In genomic region chr17:81347437-81347836, GRCh38 we compare ENCODE assay signal across 20 cellular contexts. TPM values are rescaled to one million over a fixed set of nuclear protein-coding genes. Genes with fewer than 3 reads are reported as not detected.
DNase-seq lines count a peak whose midpoint lies in the region; ATAC-seq and TF ChIP-seq lines count a peak whose summit lies in the region.
"Had no signal": no experiment of that assay in that cellular context is flagged by ENCODE, and none has a peak within 500 bp of the region (broad histone marks: within the 10 kb centered on the region; RNA-seq: fewer than 3 reads in every experiment).

No MANE protein-coding gene starts in this region.

- no peaks in the 10 kb centered on the region; the same call in 1 of the 2 replicates for H3K9me3 Mint-ChIP-seq in WTC11
- H3K9me3 Mint-ChIP-seq: activated CD4-positive, alpha-beta T cell treated with anti-CD3 and anti-CD28 coated beads, Interleukin-2, amount 10 ng/mL, durations not matched to agents 7 days and 5 days; activated naive CD4-positive, alpha-beta T cell treated with anti-CD3 and anti-CD28 coated beads, Interleukin-2, amount 50 U/mL, for 72 hours; T-helper 1 cell treated with Interleukin-12 subunit alpha and Interleukin-12 subunit beta and Interleukin-4 antibody, amounts not matched to agents 30 μg/mL and 1 μg/mL, for 36 hours had no signal

- intact Hi-C loops in left cardiac atrium (cut with DNase I) (no loop called here), Right ventricle myocardium superior (cut with DNase I) (no loop called here)

- DNase-seq in left cardiac atrium = peak; percentile 18
- DNase-seq in Right ventricle myocardium superior = no peak
- no peak for DNase-seq in WTC11 (ENCODE audit: low spot score)
- DNase-seq in myocyte (ENCODE audit: low read depth) = peak; percentile 43
- DNase-seq in ureter (ENCODE audit: low spot score) = peak; percentile 45
- DNase-seq in RKO (ENCODE audit: low spot score) = no peak
- DNase-seq: activated CD4-positive, alpha-beta T cell treated with anti-CD3 and anti-CD28 coated beads, Interleukin-2, amount 10 ng/mL, durations not matched to agents 7 days and 5 days; effector memory CD4-positive, alpha-beta T cell; HCEC 1CT; Karpas-422; kidney glomerular epithelial cell; NCI-H1105 treated with DMSO at 0.1 percent for 48 hours; NCI-H2029 treated with DMSO at 0.1 percent for 48 hours; OCI-M1; upper lobe of left lung had no signal

- POLR2A ChIA-PET in WTC11 (lab: Charles Lee) = no interaction called here

- peak overlapping the region; percentile 70 for H3K4me3 Mint-ChIP-seq in WTC11
- H3K4me3 Mint-ChIP-seq: activated CD4-positive, alpha-beta T cell treated with anti-CD3 and anti-CD28 coated beads, Interleukin-2, amount 10 ng/mL, durations not matched to agents 7 days and 5 days; T-helper 1 cell treated with Interleukin-12 subunit alpha and Interleukin-12 subunit beta and Interleukin-4 antibody, amounts not matched to agents 30 μg/mL and 1 μg/mL, for 36 hours had no signal

- no peak for TF ChIP-seq CTCF in WTC11 (IDR thresholded peaks at IDR 0.05)

- H3K27me3 Mint-ChIP-seq in WTC11 (ENCODE audit: low read depth) = peaks cover 73% of the 10 kb centered on the region

- no peak overlapping the region for H3K27ac Mint-ChIP-seq in WTC11
- H3K27ac Mint-ChIP-seq: activated CD4-positive, alpha-beta T cell treated with anti-CD3 and anti-CD28 coated beads, Interleukin-2, amount 10 ng/mL, durations not matched to agents 7 days and 5 days; activated naive CD4-positive, alpha-beta T cell treated with anti-CD3 and anti-CD28 coated beads, Interleukin-2, amount 50 U/mL, for 72 hours; T-helper 1 cell treated with Interleukin-12 subunit alpha and Interleukin-12 subunit beta and Interleukin-4 antibody, amounts not matched to agents 30 μg/mL and 1 μg/mL, for 36 hours had no signal

- ATAC-seq in left cardiac atrium = no peak
- no peak for ATAC-seq in Right ventricle myocardium superior (ENCODE audit: poor library complexity)
- no peak for ATAC-seq in WTC11
- ATAC-seq in GM19452 (IDR thresholded peaks at IDR 0.05; ENCODE audit: unreplicated experiment) = no peak
- ATAC-seq in HG02623 (IDR thresholded peaks at IDR 0.05; ENCODE audit: unreplicated experiment) = no peak
- ATAC-seq: activated naive CD4-positive, alpha-beta T cell treated with anti-CD3 and anti-CD28 coated beads, Interleukin-2, amount 50 U/mL, for 72 hours; pancreas had no signal

- H3K4me1 Mint-ChIP-seq in WTC11 = peaks cover 17% of the 10 kb centered on the region

- CTCF ChIA-PET in WTC11 (lab: Charles Lee) = interaction anchor here (1.0 to 2.5 kb wide), 2 partner anchors 56 to 176 kb away, joined by 4 to 9 read pairs; no protein-coding TSS in a partner anchor

- H3K36me3 Mint-ChIP-seq in WTC11 = no peaks in the 10 kb centered on the region

TF ChIP-seq in WTC11, 78 proteins besides CTCF, POLR2A, EP300 and RAD21:
- TF ChIP-seq GRHL2 (CRISPR knock-in tag; IDR thresholded peaks at IDR 0.05; ENCODE audit: insufficient replicate concordance, severe bottlenecking) = no peak
- TF ChIP-seq ZNF317 (CRISPR knock-in tag; IDR thresholded peaks at IDR 0.05; ENCODE audit: borderline replicate concordance, low read depth) = no peak
- no peak for TF ChIP-seq PREB (CRISPR knock-in tag; IDR thresholded peaks at IDR 0.05; ENCODE audit: borderline replicate concordance)
- TF ChIP-seq SMAD4 (CRISPR knock-in tag; IDR thresholded peaks at IDR 0.05) = no peak
- TF ChIP-seq PRDM15 (CRISPR knock-in tag; IDR thresholded peaks at IDR 0.05) = no peak
- no peak for TF ChIP-seq USF1 (CRISPR knock-in tag; IDR thresholded peaks at IDR 0.05)

RNA-seq across cellular contexts. Expression of gene BAHCC1, which starts 47.8 kb away (rescaled TPM):
- total RNA-seq in left cardiac atrium (1 to 10 TPM; 8.3 to 9.9 TPM), Right ventricle myocardium superior (8.0 TPM), WTC11 (2021) (17.1 to 29.8 TPM (median 21.5 TPM) in 3 replicates), myocyte (5.5 and 5.7 TPM in 2 replicates), ureter (23.7 TPM)
- 7.3 TPM for polyA plus RNA-seq in myocyte (2012)
- total RNA-seq: activated CD4-positive, alpha-beta T cell treated with anti-CD3 and anti-CD28 coated beads, Interleukin-2, amount 10 ng/mL, durations not matched to agents 7 days and 5 days had no signal

RNA-seq across cellular contexts. Expression of gene SLC38A10, which starts 52.3 kb away (rescaled TPM):
- total RNA-seq in left cardiac atrium (10 to 100 TPM; 46.4 to 54.0 TPM), Right ventricle myocardium superior (41.3 TPM), WTC11 (2021) (47.0 to 62.4 TPM (median 53.9 TPM) in 3 replicates), myocyte (70.7 and 72.1 TPM in 2 replicates), ureter (94.4 TPM)
- polyA plus RNA-seq in myocyte (2012) = 80.0 TPM

Comparison
In these comparisons a context has a peak if more than half of its experiments do, and no peak if none do; other contexts are left out.
1. DNase-seq: peak in left cardiac atrium (single experiment), myocyte (single experiment) and ureter (single experiment); none in Right ventricle myocardium superior (single experiment), WTC11 (single experiment) and RKO (single experiment).